Comparison of ENCODE assay signal across 8 cellular contexts in the genomic region with DNA sequence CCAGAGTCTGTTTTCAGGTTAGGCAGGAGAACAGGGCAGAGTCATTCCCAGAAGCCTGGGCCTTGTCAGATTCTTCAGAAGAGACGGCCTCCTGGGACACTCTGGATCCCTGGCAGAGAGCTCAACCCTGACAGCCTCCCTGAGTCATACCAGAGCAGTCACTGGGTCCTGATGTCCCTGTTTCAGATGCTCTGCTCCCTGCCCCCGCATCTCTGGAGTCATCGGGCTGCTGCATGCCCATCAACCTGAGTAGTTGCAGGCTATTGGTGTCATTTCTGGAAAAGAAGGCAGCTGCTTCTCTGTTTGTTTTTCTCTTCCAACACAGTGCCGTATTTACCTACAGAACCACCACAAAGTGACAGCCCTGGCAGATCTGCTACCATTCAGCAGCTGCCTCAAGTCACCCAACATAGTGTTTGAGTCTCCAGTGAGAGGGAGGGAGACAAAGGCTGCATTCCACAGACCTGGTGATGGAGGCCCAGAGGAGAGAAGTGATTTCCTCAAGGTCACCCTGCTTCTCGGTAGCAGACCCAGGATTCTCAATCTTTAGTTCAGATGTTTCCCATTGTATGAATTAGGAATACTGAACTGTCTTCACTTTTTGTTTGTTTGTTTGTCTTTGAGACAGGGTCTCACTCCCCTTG.
DNase-seq lines count a peak whose midpoint lies in the region; ATAC-seq and TF ChIP-seq lines count a peak whose summit lies in the region.

No MANE protein-coding gene starts in this region.

- H3K36me3 ChIP-seq in upper lobe of left lung, result no peaks in the 10 kb centered on the region

- H3K27ac ChIP-seq in foreskin keratinocyte (no peak overlapping the region), upper lobe of left lung (no peak overlapping the region)

- H3K9me3 ChIP-seq in upper lobe of left lung, result no peaks in the 10 kb centered on the region

- no peak for TF ChIP-seq POLR2A in upper lobe of left lung (IDR thresholded peaks at IDR 0.05)

- no peaks in the 10 kb centered on the region for H3K27me3 ChIP-seq in foreskin keratinocyte
- no peaks in the 10 kb centered on the region for H3K27me3 ChIP-seq in upper lobe of left lung

- no peak overlapping the region for H3K4me3 ChIP-seq in upper lobe of left lung

- no peaks in the 10 kb centered on the region for H3K4me1 ChIP-seq in foreskin keratinocyte
- no peaks in the 10 kb centered on the region for H3K4me1 ChIP-seq in upper lobe of left lung

- 81 to 84% methylated on average over 5 of the region's 5 CpGs for WGBS in upper lobe of left lung, 2 donors

- TF ChIP-seq EP300 in upper lobe of left lung (IDR thresholded peaks at IDR 0.05), result no peak

- no peak for TF ChIP-seq CTCF in foreskin keratinocyte (conservative IDR thresholded peaks at IDR 0.05)
- no peak for TF ChIP-seq CTCF in upper lobe of left lung (IDR thresholded peaks at IDR 0.05)

- ATAC-seq in GM21825 (IDR thresholded peaks at IDR 0.05; ENCODE audit: unreplicated experiment) (peak; percentile 57), foreskin keratinocyte (peak; percentile 35), HG02970 (IDR thresholded peaks at IDR 0.05; ENCODE audit: low FRiP score, unreplicated experiment) (no peak), upper lobe of left lung (ENCODE audit: low FRiP score in 2 of 2) (no peak), HG03135 (IDR thresholded peaks at IDR 0.05; ENCODE audit: unreplicated experiment) (no peak)

- DNase-seq in DMS53 (lab: John Stamatoyannopoulos, UW) (peak; percentile 98), NCI-H2107 treated with DMSO at 0.1 percent for 48 hours (lab: John Stamatoyannopoulos, UW; ENCODE audit: unreplicated experiment) (peak; percentile 74), foreskin keratinocyte (no peak), cerebellar nuclear complex (lab: John Stamatoyannopoulos, UW) (no peak), upper lobe of left lung (no peak)

Comparison
In these comparisons a context has a peak if more than half of its experiments do, and no peak if none do; other contexts are left out.
1. DNase-seq: peak in DMS53 (single experiment) and NCI-H2107 treated with DMSO at 0.1 percent for 48 hours (single experiment); none in foreskin keratinocyte (0 of 2), cerebellar nuclear complex (0 of 2) and upper lobe of left lung (0 of 2).
2. ATAC-seq: peak in GM21825 (single experiment) and foreskin keratinocyte (single experiment); none in HG02970 (single experiment), upper lobe of left lung (0 of 2) and HG03135 (single experiment).